ENCODE assay signal across 5 cellular contexts in genomic region chr4:143858486-143858885, GRCh38. TPM values are rescaled to one million over a fixed set of nuclear protein-coding genes. Genes with fewer than 3 reads are reported as not detected.
"Had no signal": no experiment of that assay in that cellular context is flagged by ENCODE, and none has a peak within 500 bp of the region (broad histone marks: within the 10 kb centered on the region; RNA-seq: fewer than 3 reads in every experiment).

No MANE protein-coding gene starts in this region.

RNA-seq across cellular contexts. Expression of gene GYPE, which starts 46.9 kb away (rescaled TPM):
- total RNA-seq: mammary epithelial cell, neural crest cell, osteocyte, progenitor cell of endocrine pancreas, smooth muscle cell had no signal
